ENCODE assay signal across 23 cellular contexts in genomic region chr17:65963179-65963578, GRCh38.
"Had no signal": no experiment of that assay in that cellular context is flagged by ENCODE, and none has a peak within 500 bp of the region (broad histone marks: within the 10 kb centered on the region; RNA-seq: fewer than 3 reads in every experiment).

No MANE protein-coding gene starts in this region.

- H3K27me3 ChIP-seq: dorsolateral prefrontal cortex, esophagus muscularis mucosa, foreskin keratinocyte, gastroesophageal sphincter, heart left ventricle, left lung had no signal

- H3K9me3 ChIP-seq: esophagus muscularis mucosa had no signal

- H3K27me3 Mint-ChIP-seq: naive B cell had no signal

- ATAC-seq: foreskin keratinocyte, gastroesophageal sphincter, heart left ventricle, left cardiac atrium, left lung, left ventricle myocardium superior, lower lobe of right lung, mucosa of descending colon had no signal

- H3K4me3 Mint-ChIP-seq: mesothelial cell of epicardium, naive B cell had no signal

- H3K36me3 ChIP-seq: lower lobe of right lung had no signal

- H3K4me1 ChIP-seq: esophagus muscularis mucosa, foreskin keratinocyte, gastroesophageal sphincter, heart left ventricle, left lung, lower lobe of right lung had no signal

- FAIRE-seq: colon, endothelial cell of umbilical vein, frontal cortex, islet of Langerhans, keratinocyte had no signal

- H3K4me3 ChIP-seq: coronary artery, dorsolateral prefrontal cortex, esophagus muscularis mucosa, gastroesophageal sphincter, heart left ventricle, left lung, lower lobe of right lung, mucosa of descending colon had no signal

- H3K36me3 Mint-ChIP-seq: naive B cell had no signal

- H3K27ac ChIP-seq: coronary artery, dorsolateral prefrontal cortex, esophagus muscularis mucosa, foreskin keratinocyte, gastroesophageal sphincter, heart left ventricle, left lung, lower lobe of right lung had no signal

- H3K4me1 Mint-ChIP-seq: naive B cell had no signal

- H3K27ac Mint-ChIP-seq: mesothelial cell of epicardium had no signal

- DNase-seq: dermis blood vessel endothelial cell; dorsolateral prefrontal cortex; effector CD4-positive, alpha-beta T cell; effector memory CD4-positive, alpha-beta T cell; foreskin keratinocyte; heart left ventricle; hippocampal formation; left cardiac atrium; left lung; left ventricle myocardium superior; lower lobe of right lung; mesenchymal stem cell; mucosa of descending colon; naive B cell had no signal
